In the genomic region with DNA sequence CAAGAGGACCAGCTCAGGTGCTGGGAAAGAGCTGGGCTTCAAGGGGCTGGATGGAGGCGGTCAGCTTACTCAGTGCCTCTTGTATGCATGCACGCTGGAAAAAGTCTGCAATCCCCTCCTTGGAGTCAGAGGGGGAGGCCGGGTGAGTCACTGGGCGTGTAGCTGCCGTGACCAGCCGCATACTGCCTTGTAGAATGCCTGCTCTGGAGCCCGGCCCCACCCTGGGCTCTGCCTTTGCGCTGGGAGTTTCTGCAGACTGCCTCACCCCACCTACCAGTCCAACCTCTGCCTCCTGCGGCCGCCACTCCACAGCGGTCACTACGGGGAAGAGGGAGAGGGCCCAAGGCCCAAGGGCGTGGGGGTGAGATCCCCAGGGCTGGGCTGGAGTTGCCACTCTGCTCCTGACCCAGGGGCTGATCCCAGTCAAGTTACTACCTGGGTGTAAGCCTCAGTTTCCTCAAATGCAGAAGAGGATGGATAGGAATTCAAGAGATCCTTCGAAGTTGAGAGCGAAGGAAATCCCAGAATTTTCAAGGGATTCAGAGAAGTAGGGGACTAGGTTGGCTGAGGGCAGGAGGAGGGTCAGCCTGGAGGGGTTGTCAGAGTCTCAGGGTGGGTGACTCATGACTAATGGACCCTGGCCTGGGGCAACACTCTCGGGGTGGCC, we compare ENCODE assay signal across 1 cellular context.
TF ChIP-seq lines count a peak whose summit lies in the region.

No MANE protein-coding gene starts in this region.

TF ChIP-seq in HCT116, 20 proteins besides CTCF, POLR2A, EP300 and RAD21:
- TF ChIP-seq CBX3 (IDR thresholded peaks at IDR 0.05; ENCODE audit: low read depth) (peak; percentile 84), TCF7L2 (IDR thresholded peaks at IDR 0.05; ENCODE audit: borderline replicate concordance, extremely low read depth, insufficient read depth, insufficient read length) (no peak), CEBPB (IDR thresholded peaks at IDR 0.05; ENCODE audit: low read depth) (no peak), EZH2 (IDR thresholded peaks at IDR 0.05) (no peak), REST (IDR thresholded peaks at IDR 0.05; ENCODE audit: low read depth) (no peak), SP1 (IDR thresholded peaks at IDR 0.05; ENCODE audit: low read depth) (peak; percentile 81), ZFX (IDR thresholded peaks at IDR 0.05) (no peak), SRF (IDR thresholded peaks at IDR 0.05; ENCODE audit: low read depth) (no peak), EZH2phosphoT487 (IDR thresholded peaks at IDR 0.05; ENCODE audit: borderline replicate concordance) (no peak), EGR1 (IDR thresholded peaks at IDR 0.05; ENCODE audit: low read depth) (no peak), ELF1 (IDR thresholded peaks at IDR 0.05; ENCODE audit: borderline replicate concordance, low read depth) (no peak), YY1 (IDR thresholded peaks at IDR 0.05; ENCODE audit: extremely low read depth, insufficient replicate concordance, low read depth, low read length) (no peak), FOSL1 (IDR thresholded peaks at IDR 0.05; ENCODE audit: low read depth) (no peak; the same call in none of the 2 replicates), ZBTB33 (IDR thresholded peaks at IDR 0.05; ENCODE audit: extremely low read depth, insufficient replicate concordance, low read length) (no peak), JUND (IDR thresholded peaks at IDR 0.05) (no peak; the same call in 1 of the 2 replicates), SIN3A (IDR thresholded peaks at IDR 0.05; ENCODE audit: low read depth) (no peak), POLR2AphosphoS5 (IDR thresholded peaks at IDR 0.05; ENCODE audit: low read depth, low read length) (peak; percentile 71), ZNF274 (IDR thresholded peaks at IDR 0.05; ENCODE audit: low read depth, low read length) (no peak), ATF3 (IDR thresholded peaks at IDR 0.05) (no peak), MAX (IDR thresholded peaks at IDR 0.05) (peak; percentile 85)
TF ChIP-seq in HCT116: peak in this region for 4.
